In the genomic region with DNA sequence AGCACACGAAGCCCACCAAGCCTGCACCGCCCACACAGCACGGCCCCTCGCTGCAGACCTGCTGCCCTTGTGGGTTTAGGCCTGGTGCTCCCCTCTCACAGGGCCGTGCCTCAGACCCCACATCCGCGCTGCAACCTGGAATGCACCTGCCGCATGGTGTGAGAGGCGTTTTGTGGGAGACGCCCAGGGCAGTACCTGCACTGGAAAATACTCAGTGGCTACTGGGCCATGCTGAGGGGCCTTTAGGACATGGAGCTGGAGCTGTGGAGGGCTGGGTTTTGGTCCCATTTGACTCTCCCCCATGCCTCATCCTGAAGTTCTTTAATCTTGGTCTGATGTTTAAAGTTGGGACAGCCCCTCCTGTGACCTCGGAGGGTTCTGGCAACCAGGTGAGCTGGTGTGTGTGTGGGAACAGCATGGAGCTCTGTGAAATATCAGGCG, we compare ENCODE assay signal across 17 cellular contexts.
DNase-seq lines count a peak whose midpoint lies in the region; ATAC-seq lines count a peak whose summit lies in the region.
"Had no signal": no experiment of that assay in that cellular context is flagged by ENCODE, and none has a peak within 500 bp of the region (broad histone marks: within the 10 kb centered on the region; RNA-seq: fewer than 3 reads in every experiment).

No MANE protein-coding gene starts in this region.

- ATAC-seq in activated CD8-positive, alpha-beta memory T cell treated with anti-CD3 and anti-CD28 coated beads, Interleukin-2, amount 10 ng/mL, durations not matched to agents 7 days and 5 days, result no peak
- peak; percentile 28 for ATAC-seq in aorta (ENCODE audit: low FRiP score)
- no peak for ATAC-seq in HG03439 (IDR thresholded peaks at IDR 0.05; ENCODE audit: unreplicated experiment)
- no peak for ATAC-seq in HG02884 (IDR thresholded peaks at IDR 0.05; ENCODE audit: unreplicated experiment)

- no peaks in the 10 kb centered on the region for H3K4me1 ChIP-seq in aorta (ENCODE audit: control insufficient read depth in 1 of 2, insufficient read depth in 2 of 2, low read length in 2 of 2)
- H3K4me1 ChIP-seq: SJSA1 had no signal

- H3K27me3 ChIP-seq in aorta (ENCODE audit: control insufficient read depth in 1 of 2, insufficient read depth in 2 of 2, low read length in 1 of 2), result no peaks in the 10 kb centered on the region
- H3K27me3 ChIP-seq: SJSA1, upper lobe of left lung had no signal

- WGBS in aorta, 2 donors, result 88 to 89% methylated on average over 12 of the region's 12 CpGs

- DNase-seq in activated CD8-positive, alpha-beta memory T cell treated with anti-CD3 and anti-CD28 coated beads for 24 hours, result peak; percentile 55
- DNase-seq in activated CD8-positive, alpha-beta memory T cell treated with anti-CD3 and anti-CD28 coated beads, Interleukin-2, amount 50 U/mL, for 4 hours, result no peak
- peak; percentile 40 for DNase-seq in activated CD8-positive, alpha-beta memory T cell treated with anti-CD3 and anti-CD28 coated beads, Interleukin-2, amount 10 ng/mL, durations not matched to agents 7 days and 5 days
- DNase-seq in mesenteric fat pad (ENCODE audit: low spot score), result peak; percentile 55
- DNase-seq in aorta, result no peak
- DNase-seq in activated effector memory CD4-positive, alpha-beta T cell treated with Interleukin-2 at 50 U/mL for 16 hours, result no peak
- DNase-seq: GDM1, NCI-H1105, NCI-H2029, NCI-H2227 treated with DMSO at 0.1 percent for 48 hours, NCI-H526 treated with DMSO at 0.1 percent for 48 hours, posterior cingulate gyrus had no signal

- H3K4me3 ChIP-seq in aorta (ENCODE audit: low read length in 2 of 2), result no peak overlapping the region
- H3K4me3 ChIP-seq: SJSA1, upper lobe of left lung had no signal

- H3K27ac ChIP-seq in aorta (ENCODE audit: low read depth in 1 of 2, low read length in 2 of 2), result no peak overlapping the region
- H3K27ac ChIP-seq: 22Rv1, SJSA1, upper lobe of left lung had no signal

- peaks cover 10% of the 10 kb centered on the region for H3K4me1 Mint-ChIP-seq in activated CD8-positive, alpha-beta memory T cell treated with anti-CD3 and anti-CD28 coated beads, Interleukin-2, amount 10 ng/mL, durations not matched to agents 7 days and 5 days

- H3K36me3 Mint-ChIP-seq in activated CD8-positive, alpha-beta memory T cell treated with anti-CD3 and anti-CD28 coated beads, Interleukin-2, amount 10 ng/mL, durations not matched to agents 7 days and 5 days, result no peaks in the 10 kb centered on the region

- H3K36me3 ChIP-seq in aorta (ENCODE audit: control insufficient read depth in 1 of 2, insufficient read depth in 2 of 2, low read length in 1 of 2), result no peaks in the 10 kb centered on the region
- H3K36me3 ChIP-seq: SJSA1, upper lobe of left lung had no signal

- peak overlapping the region; percentile 41 for H3K27ac Mint-ChIP-seq in activated CD8-positive, alpha-beta memory T cell treated with anti-CD3 and anti-CD28 coated beads, Interleukin-2, amount 10 ng/mL, durations not matched to agents 7 days and 5 days

- H3K27me3 Mint-ChIP-seq in activated CD8-positive, alpha-beta memory T cell treated with anti-CD3 and anti-CD28 coated beads, Interleukin-2, amount 10 ng/mL, durations not matched to agents 7 days and 5 days, result no peaks in the 10 kb centered on the region

- no peak overlapping the region for H3K4me3 Mint-ChIP-seq in activated CD8-positive, alpha-beta memory T cell treated with anti-CD3 and anti-CD28 coated beads, Interleukin-2, amount 10 ng/mL, durations not matched to agents 7 days and 5 days

- H3K9me3 ChIP-seq in aorta (ENCODE audit: control insufficient read depth, low read length), result no peaks in the 10 kb centered on the region
- H3K9me3 ChIP-seq: upper lobe of left lung had no signal

- peaks cover 5% of the 10 kb centered on the region for H3K9me3 Mint-ChIP-seq in activated CD8-positive, alpha-beta memory T cell treated with anti-CD3 and anti-CD28 coated beads, Interleukin-2, amount 10 ng/mL, durations not matched to agents 7 days and 5 days (ENCODE audit: low read depth)

- intact Hi-C loops in aorta (cut with DNase I), result no loop called here

- CTCF ChIA-PET in activated CD8-positive, alpha-beta memory T cell treated with anti-CD3 and anti-CD28 coated beads, Interleukin-2, amount 10 ng/mL, durations not matched to agents 7 days and 5 days (lab: Charles Lee), result interaction anchor here (1.0 to 2.7 kb wide), 2 partner anchors 36 to 660 kb away, joined by 3 to 9 read pairs; no protein-coding TSS in a partner anchor

Comparison
In these comparisons a context has a peak if more than half of its experiments do, and no peak if none do; other contexts are left out.
1. DNase-seq: peak in activated CD8-positive, alpha-beta memory T cell treated with anti-CD3 and anti-CD28 coated beads for 24 hours (single experiment), activated CD8-positive, alpha-beta memory T cell treated with anti-CD3 and anti-CD28 coated beads, Interleukin-2, amount 10 ng/mL, durations not matched to agents 7 days and 5 days (single experiment) and mesenteric fat pad (single experiment); none in activated CD8-positive, alpha-beta memory T cell treated with anti-CD3 and anti-CD28 coated beads, Interleukin-2, amount 50 U/mL, for 4 hours (single experiment), aorta (0 of 2) and activated effector memory CD4-positive, alpha-beta T cell treated with Interleukin-2 at 50 U/mL for 16 hours (single experiment).